22 cellular contexts compared by ENCODE assay signal in the genomic region with DNA sequence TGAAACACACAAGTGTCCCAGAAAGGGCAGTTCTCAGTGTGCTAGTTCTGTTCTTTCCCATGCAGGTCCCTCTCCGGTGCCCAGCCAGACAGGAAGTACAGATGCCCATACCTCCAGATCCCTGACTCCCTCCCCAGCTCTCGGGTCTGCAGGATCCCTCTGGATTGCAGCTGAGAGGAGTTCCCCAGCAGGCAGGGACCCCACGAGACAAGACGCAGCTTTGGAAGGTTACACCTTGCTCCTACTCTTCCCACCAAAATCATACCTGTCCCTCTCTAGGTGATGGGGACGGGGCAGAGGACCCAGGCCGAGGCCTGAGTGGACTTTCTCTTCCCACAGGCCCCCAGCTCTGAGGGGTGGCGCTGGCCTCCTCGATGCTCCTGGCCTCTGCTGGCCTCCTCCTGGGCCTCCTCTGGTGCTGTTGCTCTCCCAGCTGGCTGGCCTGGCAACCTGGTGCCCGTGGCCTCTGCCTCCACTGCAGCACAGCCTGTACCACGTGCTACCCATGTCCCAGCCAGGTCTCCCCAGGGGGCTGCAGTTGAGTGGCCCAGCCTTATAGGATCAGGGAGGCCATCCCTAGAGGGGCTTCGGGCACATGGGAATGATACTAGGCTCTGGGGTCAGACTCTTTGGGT. TPM values are rescaled to one million over a fixed set of nuclear protein-coding genes. Genes with fewer than 3 reads are reported as not detected.
"Had no signal": no experiment of that assay in that cellular context is flagged by ENCODE, and none has a peak within 500 bp of the region (broad histone marks: within the 10 kb centered on the region; RNA-seq: fewer than 3 reads in every experiment).

No MANE protein-coding gene starts in this region.

- ATAC-seq: activated CD8-positive, alpha-beta T cell treated with anti-CD3 and anti-CD28 coated beads, Interleukin-2, amount 10 ng/mL, durations not matched to agents 7 days and 5 days; activated T-cell treated with anti-CD3 and anti-CD28 coated beads, Interleukin-2, amount 50 U/mL, for 72 hours; naive thymus-derived CD4-positive, alpha-beta T cell had no signal

- H3K27ac ChIP-seq: dorsolateral prefrontal cortex, esophagus squamous epithelium, neutrophil, SJSA1, thoracic aorta had no signal

- H3K4me3 Mint-ChIP-seq: activated CD4-positive, alpha-beta T cell treated with anti-CD3 and anti-CD28 coated beads, Interleukin-2, amount 10 ng/mL, durations not matched to agents 24 days and 14 days; activated CD8-positive, alpha-beta T cell treated with anti-CD3 and anti-CD28 coated beads, Interleukin-2, amount 10 ng/mL, durations not matched to agents 7 days and 5 days; activated naive CD8-positive, alpha-beta T cell treated with anti-CD3 and anti-CD28 coated beads, Interleukin-2, amount 10 ng/mL, durations not matched to agents 7 days and 5 days; activated T-cell treated with anti-CD3 and anti-CD28 coated beads, Interleukin-2, amount 50 U/mL, for 72 hours; naive thymus-derived CD4-positive, alpha-beta T cell; T-helper 2 cell treated with Interferon-gamma antibody and Interleukin-4, amounts not matched to agents 5 μg/mL and 100 μg/mL, for 36 hours had no signal

- H3K36me3 Mint-ChIP-seq: activated naive CD8-positive, alpha-beta T cell treated with anti-CD3 and anti-CD28 coated beads, Interleukin-2, amount 10 ng/mL, durations not matched to agents 7 days and 5 days; naive thymus-derived CD4-positive, alpha-beta T cell had no signal

- H3K4me1 ChIP-seq: SJSA1 had no signal

- H3K9me3 Mint-ChIP-seq: activated CD4-positive, alpha-beta T cell treated with anti-CD3 and anti-CD28 coated beads, Interleukin-2, amount 10 ng/mL, durations not matched to agents 24 days and 14 days; activated naive CD8-positive, alpha-beta T cell treated with anti-CD3 and anti-CD28 coated beads, Interleukin-2, amount 10 ng/mL, durations not matched to agents 7 days and 5 days; activated T-cell treated with anti-CD3 and anti-CD28 coated beads, Interleukin-2, amount 50 U/mL, for 72 hours; T-helper 2 cell treated with Interferon-gamma antibody and Interleukin-4, amounts not matched to agents 5 μg/mL and 100 μg/mL, for 36 hours had no signal

- H3K27ac Mint-ChIP-seq: activated CD4-positive, alpha-beta T cell treated with anti-CD3 and anti-CD28 coated beads, Interleukin-2, amount 10 ng/mL, durations not matched to agents 24 days and 14 days; activated CD8-positive, alpha-beta T cell treated with anti-CD3 and anti-CD28 coated beads, Interleukin-2, amount 10 ng/mL, durations not matched to agents 7 days and 5 days; activated naive CD8-positive, alpha-beta T cell treated with anti-CD3 and anti-CD28 coated beads, Interleukin-2, amount 10 ng/mL, durations not matched to agents 7 days and 5 days; activated T-cell treated with anti-CD3 and anti-CD28 coated beads, Interleukin-2, amount 50 U/mL, for 72 hours; T-helper 2 cell treated with Interferon-gamma antibody and Interleukin-4, amounts not matched to agents 5 μg/mL and 100 μg/mL, for 36 hours had no signal

- H3K4me3 ChIP-seq: dorsolateral prefrontal cortex, esophagus squamous epithelium, mucosa of descending colon, SJSA1, stomach, thoracic aorta had no signal

- FAIRE-seq: small intestine had no signal

- H3K27me3 Mint-ChIP-seq: activated CD4-positive, alpha-beta T cell treated with anti-CD3 and anti-CD28 coated beads, Interleukin-2, amount 10 ng/mL, durations not matched to agents 24 days and 14 days had no signal

- H3K9me3 ChIP-seq: esophagus squamous epithelium, mucosa of descending colon, neutrophil, SJSA1, stomach, thoracic aorta had no signal

- H3K27me3 ChIP-seq: dorsolateral prefrontal cortex, esophagus squamous epithelium, neutrophil, SJSA1, stomach had no signal

- DNase-seq: activated CD4-positive, alpha-beta T cell treated with anti-CD3 and anti-CD28 coated beads, Interleukin-2, amount 10 ng/mL, durations not matched to agents 24 days and 14 days; activated CD4-positive, CD25-positive, alpha-beta regulatory T cell; activated CD8-positive, alpha-beta memory T cell treated with anti-CD3 and anti-CD28 coated beads, Interleukin-2, amount 50 U/mL, for 4 hours; activated CD8-positive, alpha-beta T cell treated with anti-CD3 and anti-CD28 coated beads, Interleukin-2, amount 10 ng/mL, durations not matched to agents 7 days and 5 days; activated naive CD4-positive, alpha-beta T cell; activated naive CD8-positive, alpha-beta T cell treated with anti-CD3 and anti-CD28 coated beads, Interleukin-2, amount 10 ng/mL, durations not matched to agents 7 days and 5 days; activated T-cell treated with anti-CD3 and anti-CD28 coated beads, Interleukin-2, amount 50 U/mL, for 72 hours; dorsolateral prefrontal cortex; esophagus squamous epithelium; mammary epithelial cell; naive thymus-derived CD4-positive, alpha-beta T cell; retina; small intestine; stimulated activated CD4-positive, alpha-beta T cell treated with anti-CD3 and anti-CD28 coated beads, Interleukin-4, amount 100 ng/mL, for 4 hours; stimulated activated CD8-positive, alpha-beta memory T cell treated with anti-CD3 and anti-CD28 coated beads, Interleukin-4, amount 100 ng/mL, for 48 hours; stomach had no signal

- H3K36me3 ChIP-seq: neutrophil had no signal

RNA-seq across cellular contexts. Expression of a gene that starts 9.4 kb away (rescaled TPM):
- total RNA-seq: activated CD8-positive, alpha-beta T cell treated with anti-CD3 and anti-CD28 coated beads, Interleukin-2, amount 10 ng/mL, durations not matched to agents 7 days and 5 days; esophagus squamous epithelium; fibroblast of villous mesenchyme; mammary epithelial cell; SJSA1 had no signal
- polyA plus RNA-seq: mammary epithelial cell; naive thymus-derived CD4-positive, alpha-beta T cell had no signal
